14 cellular contexts compared by ENCODE assay signal in the genomic region with DNA sequence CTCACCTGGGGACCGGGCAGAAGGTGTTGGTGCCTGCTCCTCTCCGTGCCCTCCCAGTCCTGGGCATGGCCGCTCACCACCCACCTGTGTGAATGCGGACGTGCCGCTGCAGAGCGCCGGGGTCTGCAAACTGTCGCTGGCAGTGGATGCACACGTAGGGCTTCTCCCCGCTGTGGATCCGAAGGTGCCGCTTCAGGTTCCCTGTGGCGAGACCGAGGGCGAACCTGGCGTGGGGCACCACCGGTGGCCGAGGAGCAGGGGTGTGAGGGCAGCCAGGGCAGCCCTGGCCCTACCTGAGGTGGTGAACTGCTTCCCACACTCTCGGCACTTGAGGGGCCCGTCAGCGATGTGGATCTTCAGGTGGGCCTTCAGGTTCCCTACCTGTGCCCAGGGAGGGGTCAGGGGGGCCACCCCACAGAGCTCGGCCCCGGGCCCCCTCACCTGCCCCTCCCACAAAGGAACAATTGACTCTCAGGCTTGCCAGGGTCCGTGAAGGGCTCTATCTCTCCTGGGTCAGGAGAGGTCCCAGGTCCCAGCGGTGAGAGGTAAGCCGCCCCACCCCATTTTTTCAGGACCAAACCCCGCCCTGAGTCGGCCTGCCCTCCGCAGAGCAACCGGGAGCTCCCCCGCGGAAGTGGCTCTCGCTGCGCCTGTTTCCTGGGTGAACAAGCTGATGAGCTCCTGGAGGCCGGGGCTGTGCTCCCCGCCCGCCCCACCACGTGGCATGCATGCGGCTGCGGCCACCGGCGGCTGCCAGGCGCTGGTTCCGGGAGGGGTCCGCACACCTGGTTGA.
"Had no signal": no experiment of that assay in that cellular context is flagged by ENCODE, and none has a peak within 500 bp of the region (broad histone marks: within the 10 kb centered on the region; RNA-seq: fewer than 3 reads in every experiment).

No MANE protein-coding gene starts in this region.

- H3K4me3 Mint-ChIP-seq: activated CD4-positive, alpha-beta memory T cell treated with anti-CD3 and anti-CD28 coated beads for 36 hours; activated naive CD8-positive, alpha-beta T cell treated with anti-CD3 and anti-CD28 coated beads, Interleukin-2, amount 50 U/mL, for 24 hours; naive thymus-derived CD8-positive, alpha-beta T cell; stimulated activated effector memory CD8-positive, alpha-beta T cell treated with anti-CD3 and anti-CD28 coated beads, Interleukin-12 subunit alpha, Interleukin-12 subunit beta, amount 100 ng/mL, for 72 hours had no signal

- H3K27ac ChIP-seq: cardiac muscle cell, esophagus muscularis mucosa, neutrophil, tibial artery, vagina had no signal

- H3K27me3 ChIP-seq: cardiac muscle cell, esophagus muscularis mucosa, neutrophil, tibial artery, vagina had no signal

- ATAC-seq: activated naive CD8-positive, alpha-beta T cell treated with anti-CD3 and anti-CD28 coated beads, Interleukin-2, amount 50 U/mL, for 24 hours; left ventricle myocardium superior; naive thymus-derived CD8-positive, alpha-beta T cell; stimulated activated effector memory CD8-positive, alpha-beta T cell treated with anti-CD3 and anti-CD28 coated beads, Interleukin-12 subunit alpha, Interleukin-12 subunit beta, amount 100 ng/mL, for 72 hours had no signal

- H3K4me3 ChIP-seq: cardiac muscle cell, esophagus muscularis mucosa, tibial artery, vagina had no signal

- H3K27ac Mint-ChIP-seq: activated CD4-positive, alpha-beta memory T cell treated with anti-CD3 and anti-CD28 coated beads for 36 hours; activated naive CD8-positive, alpha-beta T cell treated with anti-CD3 and anti-CD28 coated beads, Interleukin-2, amount 50 U/mL, for 24 hours; naive thymus-derived CD8-positive, alpha-beta T cell had no signal

- H3K9me3 Mint-ChIP-seq: activated CD4-positive, alpha-beta memory T cell treated with anti-CD3 and anti-CD28 coated beads for 36 hours; activated naive CD8-positive, alpha-beta T cell treated with anti-CD3 and anti-CD28 coated beads, Interleukin-2, amount 50 U/mL, for 24 hours; naive thymus-derived CD8-positive, alpha-beta T cell; stimulated activated effector memory CD8-positive, alpha-beta T cell treated with anti-CD3 and anti-CD28 coated beads, Interleukin-12 subunit alpha, Interleukin-12 subunit beta, amount 100 ng/mL, for 72 hours had no signal

- DNase-seq: activated CD4-positive, alpha-beta memory T cell treated with anti-CD3 and anti-CD28 coated beads for 36 hours; activated naive CD4-positive, alpha-beta T cell treated with Interleukin-2 at 50 U/mL for 16 hours; activated naive CD8-positive, alpha-beta T cell treated with anti-CD3 and anti-CD28 coated beads, Interleukin-2, amount 50 U/mL, for 24 hours; left ventricle myocardium superior; mesenchymal stem cell; tibial artery had no signal

- FAIRE-seq: colon, islet of Langerhans had no signal

- H3K9me3 ChIP-seq: esophagus muscularis mucosa, neutrophil, tibial artery, vagina had no signal

- H3K27me3 Mint-ChIP-seq: activated CD4-positive, alpha-beta memory T cell treated with anti-CD3 and anti-CD28 coated beads for 36 hours; activated naive CD8-positive, alpha-beta T cell treated with anti-CD3 and anti-CD28 coated beads, Interleukin-2, amount 50 U/mL, for 24 hours; naive thymus-derived CD8-positive, alpha-beta T cell had no signal
